In the genomic region with DNA sequence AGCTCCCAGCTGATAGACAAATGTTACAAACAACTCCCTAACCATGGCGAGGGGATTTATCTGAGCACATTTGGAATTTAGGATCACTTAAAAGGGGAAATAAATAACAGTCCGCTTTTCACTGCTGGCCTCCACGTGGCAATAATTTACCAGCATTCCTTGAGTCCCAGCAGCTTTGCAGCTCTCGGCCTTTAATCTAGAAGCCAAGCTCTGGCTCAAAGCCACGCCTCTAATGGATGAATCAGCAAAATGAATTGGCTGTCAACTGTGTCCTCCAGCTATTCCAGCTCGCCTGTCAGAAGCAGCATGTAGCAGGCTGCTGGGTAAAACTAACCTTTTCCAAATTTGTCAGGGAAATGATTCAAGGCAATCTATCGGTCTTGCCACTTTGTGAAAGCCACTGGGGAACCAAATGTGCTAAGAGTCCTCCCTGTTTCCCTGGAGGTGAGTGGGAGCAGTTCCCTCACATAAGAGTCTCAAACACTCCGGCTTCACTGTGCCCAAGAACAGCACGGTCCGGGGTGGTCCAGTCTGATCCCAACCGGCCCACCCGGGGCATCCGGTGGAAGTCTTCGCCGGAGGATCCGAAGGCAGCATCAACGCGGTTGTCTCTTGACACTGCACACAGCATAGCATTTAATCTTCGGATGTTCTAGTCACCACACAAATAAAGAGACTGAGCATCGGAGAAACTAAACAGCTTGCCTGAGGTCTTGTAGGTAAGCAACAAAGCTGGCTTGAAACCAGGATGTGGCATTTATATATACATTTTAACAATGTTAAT, we compare ENCODE assay signal across 1 cellular context.
A peak's percentile ranks its signal among the peaks of the same experiment; 100 is the strongest.
TF ChIP-seq lines count a peak whose summit lies in the region.

No MANE protein-coding gene starts in this region.

TF ChIP-seq in HepG2, 621 proteins besides CTCF, POLR2A, EP300 and RAD21 (continued from another document and continues in another):
- TF ChIP-seq, protein P1, sequence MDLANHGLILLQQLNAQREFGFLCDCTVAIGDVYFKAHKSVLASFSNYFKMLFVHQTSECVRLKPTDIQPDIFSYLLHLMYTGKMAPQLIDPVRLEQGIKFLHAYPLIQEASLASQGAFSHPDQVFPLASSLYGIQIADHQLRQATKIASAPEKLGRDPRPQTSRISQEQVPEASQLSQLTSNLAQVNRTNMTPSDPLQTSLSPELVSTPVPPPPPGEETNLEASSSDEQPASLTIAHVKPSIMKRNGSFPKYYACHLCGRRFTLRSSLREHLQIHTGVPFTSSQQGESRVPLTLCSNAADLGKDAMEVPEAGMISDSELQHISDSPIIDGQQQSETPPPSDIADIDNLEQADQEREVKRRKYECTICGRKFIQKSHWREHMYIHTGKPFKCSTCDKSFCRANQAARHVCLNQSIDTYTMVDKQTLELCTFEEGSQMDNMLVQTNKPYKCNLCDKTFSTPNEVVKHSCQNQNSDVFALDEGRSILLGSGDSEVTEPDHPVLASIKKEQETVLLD (CRISPR knock-in tag; IDR thresholded peaks at IDR 0.05; ENCODE audit: low read depth): no peak
- TF ChIP-seq SAFB2 (CRISPR knock-in tag; IDR thresholded peaks at IDR 0.05; ENCODE audit: borderline replicate concordance, low read depth) (no peak), SIN3B (IDR thresholded peaks at IDR 0.05; ENCODE audit: low read length) (0 out of 2 replicates have a peak, but pooled peaks have one; percentile 16), EZH2 (conservative IDR thresholded peaks at IDR 0.05; ENCODE audit: low read depth, low read length) (no peak), ZBTB3 (CRISPR knock-in tag; IDR thresholded peaks at IDR 0.05; ENCODE audit: borderline replicate concordance, low read depth) (no peak), ZNF564 (CRISPR knock-in tag; IDR thresholded peaks at IDR 0.05) (peak; percentile 62; the same call in 1 of the 2 replicates), SMARCE1 (IDR thresholded peaks at IDR 0.05; ENCODE audit: borderline replicate concordance) (no peak), ZBTB7B (CRISPR knock-in tag; IDR thresholded peaks at IDR 0.05) (peak; percentile 85), ZFYVE20 (CRISPR knock-in tag; IDR thresholded peaks at IDR 0.05; ENCODE audit: borderline replicate concordance, low read depth) (no peak), FOXA3 (CRISPR knock-in tag; IDR thresholded peaks at IDR 0.05) (peak; percentile 63), ZBTB42 (CRISPR knock-in tag; IDR thresholded peaks at IDR 0.05) (0 out of 2 replicates have a peak, but pooled peaks have one; percentile 13), ZNF282 (IDR thresholded peaks at IDR 0.05; ENCODE audit: partially characterized antibody) (no peak), SIN3A (IDR thresholded peaks at IDR 0.05; ENCODE audit: borderline replicate concordance, low read depth, low read length) (peak; percentile 98), PRPF4 (IDR thresholded peaks at IDR 0.05; ENCODE audit: low read depth, low read length, poor library complexity, severe bottlenecking) (no peak), GATAD1 (CRISPR knock-in tag; IDR thresholded peaks at IDR 0.05) (peak; percentile 48; the same call in 1 of the 2 replicates), ZNF33B (CRISPR knock-in tag; IDR thresholded peaks at IDR 0.05) (peak; percentile 48; the same call in 1 of the 2 replicates), ZNF34 (CRISPR knock-in tag; IDR thresholded peaks at IDR 0.05; ENCODE audit: borderline replicate concordance) (no peak), ELF4 (CRISPR knock-in tag; IDR thresholded peaks at IDR 0.05; ENCODE audit: borderline replicate concordance) (no peak; the same call in 1 of the 2 replicates), JUN (CRISPR knock-in tag; IDR thresholded peaks at IDR 0.05) (no peak), IRF2 (CRISPR knock-in tag; IDR thresholded peaks at IDR 0.05) (peak; percentile 88; the same call in 1 of the 2 replicates), ESRRA (CRISPR knock-in tag; IDR thresholded peaks at IDR 0.05; ENCODE audit: low read depth) (peak; percentile 64; the same call in 1 of the 2 replicates), MBD4 (IDR thresholded peaks at IDR 0.05; ENCODE audit: borderline replicate concordance, low read length) (no peak; the same call in 1 of the 2 replicates), FIP1L1 (IDR thresholded peaks at IDR 0.05; ENCODE audit: borderline replicate concordance, insufficient read depth, low read depth, low read length) (no peak), BHLHE40 (IDR thresholded peaks at IDR 0.05; ENCODE audit: low read length) (no peak), ZNF496 (CRISPR knock-in tag; IDR thresholded peaks at IDR 0.05; ENCODE audit: insufficient replicate concordance) (no peak)
- TF ChIP-seq, protein P2, sequence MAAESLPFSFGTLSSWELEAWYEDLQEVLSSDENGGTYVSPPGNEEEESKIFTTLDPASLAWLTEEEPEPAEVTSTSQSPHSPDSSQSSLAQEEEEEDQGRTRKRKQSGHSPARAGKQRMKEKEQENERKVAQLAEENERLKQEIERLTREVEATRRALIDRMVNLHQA (CRISPR knock-in tag; IDR thresholded peaks at IDR 0.05): no peak
- TF ChIP-seq, protein P3, sequence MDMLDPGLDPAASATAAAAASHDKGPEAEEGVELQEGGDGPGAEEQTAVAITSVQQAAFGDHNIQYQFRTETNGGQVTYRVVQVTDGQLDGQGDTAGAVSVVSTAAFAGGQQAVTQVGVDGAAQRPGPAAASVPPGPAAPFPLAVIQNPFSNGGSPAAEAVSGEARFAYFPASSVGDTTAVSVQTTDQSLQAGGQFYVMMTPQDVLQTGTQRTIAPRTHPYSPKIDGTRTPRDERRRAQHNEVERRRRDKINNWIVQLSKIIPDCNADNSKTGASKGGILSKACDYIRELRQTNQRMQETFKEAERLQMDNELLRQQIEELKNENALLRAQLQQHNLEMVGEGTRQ (IDR thresholded peaks at IDR 0.05; ENCODE audit: low read depth, low read length): peak; percentile 31; the same call in 1 of the 2 replicates
- TF ChIP-seq, protein P3 (CRISPR knock-in tag; IDR thresholded peaks at IDR 0.05; ENCODE audit: borderline replicate concordance): peak; percentile 63; the same call in 1 of the 2 replicates
- TF ChIP-seq, protein P4, sequence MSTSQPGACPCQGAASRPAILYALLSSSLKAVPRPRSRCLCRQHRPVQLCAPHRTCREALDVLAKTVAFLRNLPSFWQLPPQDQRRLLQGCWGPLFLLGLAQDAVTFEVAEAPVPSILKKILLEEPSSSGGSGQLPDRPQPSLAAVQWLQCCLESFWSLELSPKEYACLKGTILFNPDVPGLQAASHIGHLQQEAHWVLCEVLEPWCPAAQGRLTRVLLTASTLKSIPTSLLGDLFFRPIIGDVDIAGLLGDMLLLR (CRISPR knock-in tag; IDR thresholded peaks at IDR 0.05): peak; percentile 45; the same call in 1 of the 2 replicates
- TF ChIP-seq, protein P5, sequence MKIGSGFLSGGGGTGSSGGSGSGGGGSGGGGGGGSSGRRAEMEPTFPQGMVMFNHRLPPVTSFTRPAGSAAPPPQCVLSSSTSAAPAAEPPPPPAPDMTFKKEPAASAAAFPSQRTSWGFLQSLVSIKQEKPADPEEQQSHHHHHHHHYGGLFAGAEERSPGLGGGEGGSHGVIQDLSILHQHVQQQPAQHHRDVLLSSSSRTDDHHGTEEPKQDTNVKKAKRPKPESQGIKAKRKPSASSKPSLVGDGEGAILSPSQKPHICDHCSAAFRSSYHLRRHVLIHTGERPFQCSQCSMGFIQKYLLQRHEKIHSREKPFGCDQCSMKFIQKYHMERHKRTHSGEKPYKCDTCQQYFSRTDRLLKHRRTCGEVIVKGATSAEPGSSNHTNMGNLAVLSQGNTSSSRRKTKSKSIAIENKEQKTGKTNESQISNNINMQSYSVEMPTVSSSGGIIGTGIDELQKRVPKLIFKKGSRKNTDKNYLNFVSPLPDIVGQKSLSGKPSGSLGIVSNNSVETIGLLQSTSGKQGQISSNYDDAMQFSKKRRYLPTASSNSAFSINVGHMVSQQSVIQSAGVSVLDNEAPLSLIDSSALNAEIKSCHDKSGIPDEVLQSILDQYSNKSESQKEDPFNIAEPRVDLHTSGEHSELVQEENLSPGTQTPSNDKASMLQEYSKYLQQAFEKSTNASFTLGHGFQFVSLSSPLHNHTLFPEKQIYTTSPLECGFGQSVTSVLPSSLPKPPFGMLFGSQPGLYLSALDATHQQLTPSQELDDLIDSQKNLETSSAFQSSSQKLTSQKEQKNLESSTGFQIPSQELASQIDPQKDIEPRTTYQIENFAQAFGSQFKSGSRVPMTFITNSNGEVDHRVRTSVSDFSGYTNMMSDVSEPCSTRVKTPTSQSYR (CRISPR knock-in tag; IDR thresholded peaks at IDR 0.05; ENCODE audit: borderline replicate concordance): peak; percentile 49; the same call in 1 of the 2 replicates
- TF ChIP-seq, protein P6, sequence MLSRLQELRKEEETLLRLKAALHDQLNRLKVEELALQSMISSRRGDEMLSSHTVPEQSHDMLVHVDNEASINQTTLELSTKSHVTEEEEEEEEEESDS (CRISPR knock-in tag; IDR thresholded peaks at IDR 0.05; ENCODE audit: borderline replicate concordance): no peak
- TF ChIP-seq, protein P7, sequence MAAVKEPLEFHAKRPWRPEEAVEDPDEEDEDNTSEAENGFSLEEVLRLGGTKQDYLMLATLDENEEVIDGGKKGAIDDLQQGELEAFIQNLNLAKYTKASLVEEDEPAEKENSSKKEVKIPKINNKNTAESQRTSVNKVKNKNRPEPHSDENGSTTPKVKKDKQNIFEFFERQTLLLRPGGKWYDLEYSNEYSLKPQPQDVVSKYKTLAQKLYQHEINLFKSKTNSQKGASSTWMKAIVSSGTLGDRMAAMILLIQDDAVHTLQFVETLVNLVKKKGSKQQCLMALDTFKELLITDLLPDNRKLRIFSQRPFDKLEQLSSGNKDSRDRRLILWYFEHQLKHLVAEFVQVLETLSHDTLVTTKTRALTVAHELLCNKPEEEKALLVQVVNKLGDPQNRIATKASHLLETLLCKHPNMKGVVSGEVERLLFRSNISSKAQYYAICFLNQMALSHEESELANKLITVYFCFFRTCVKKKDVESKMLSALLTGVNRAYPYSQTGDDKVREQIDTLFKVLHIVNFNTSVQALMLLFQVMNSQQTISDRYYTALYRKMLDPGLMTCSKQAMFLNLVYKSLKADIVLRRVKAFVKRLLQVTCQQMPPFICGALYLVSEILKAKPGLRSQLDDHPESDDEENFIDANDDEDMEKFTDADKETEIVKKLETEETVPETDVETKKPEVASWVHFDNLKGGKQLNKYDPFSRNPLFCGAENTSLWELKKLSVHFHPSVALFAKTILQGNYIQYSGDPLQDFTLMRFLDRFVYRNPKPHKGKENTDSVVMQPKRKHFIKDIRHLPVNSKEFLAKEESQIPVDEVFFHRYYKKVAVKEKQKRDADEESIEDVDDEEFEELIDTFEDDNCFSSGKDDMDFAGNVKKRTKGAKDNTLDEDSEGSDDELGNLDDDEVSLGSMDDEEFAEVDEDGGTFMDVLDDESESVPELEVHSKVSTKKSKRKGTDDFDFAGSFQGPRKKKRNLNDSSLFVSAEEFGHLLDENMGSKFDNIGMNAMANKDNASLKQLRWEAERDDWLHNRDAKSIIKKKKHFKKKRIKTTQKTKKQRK (IDR thresholded peaks at IDR 0.05; ENCODE audit: low read length): no peak
- TF ChIP-seq, protein P8, sequence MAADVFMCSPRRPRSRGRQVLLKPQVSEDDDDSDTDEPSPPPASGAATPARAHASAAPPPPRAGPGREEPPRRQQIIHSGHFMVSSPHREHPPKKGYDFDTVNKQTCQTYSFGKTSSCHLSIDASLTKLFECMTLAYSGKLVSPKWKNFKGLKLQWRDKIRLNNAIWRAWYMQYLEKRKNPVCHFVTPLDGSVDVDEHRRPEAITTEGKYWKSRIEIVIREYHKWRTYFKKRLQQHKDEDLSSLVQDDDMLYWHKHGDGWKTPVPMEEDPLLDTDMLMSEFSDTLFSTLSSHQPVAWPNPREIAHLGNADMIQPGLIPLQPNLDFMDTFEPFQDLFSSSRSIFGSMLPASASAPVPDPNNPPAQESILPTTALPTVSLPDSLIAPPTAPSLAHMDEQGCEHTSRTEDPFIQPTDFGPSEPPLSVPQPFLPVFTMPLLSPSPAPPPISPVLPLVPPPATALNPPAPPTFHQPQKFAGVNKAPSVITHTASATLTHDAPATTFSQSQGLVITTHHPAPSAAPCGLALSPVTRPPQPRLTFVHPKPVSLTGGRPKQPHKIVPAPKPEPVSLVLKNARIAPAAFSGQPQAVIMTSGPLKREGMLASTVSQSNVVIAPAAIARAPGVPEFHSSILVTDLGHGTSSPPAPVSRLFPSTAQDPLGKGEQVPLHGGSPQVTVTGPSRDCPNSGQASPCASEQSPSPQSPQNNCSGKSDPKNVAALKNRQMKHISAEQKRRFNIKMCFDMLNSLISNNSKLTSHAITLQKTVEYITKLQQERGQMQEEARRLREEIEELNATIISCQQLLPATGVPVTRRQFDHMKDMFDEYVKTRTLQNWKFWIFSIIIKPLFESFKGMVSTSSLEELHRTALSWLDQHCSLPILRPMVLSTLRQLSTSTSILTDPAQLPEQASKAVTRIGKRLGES (CRISPR knock-in tag; IDR thresholded peaks at IDR 0.05; ENCODE audit: borderline replicate concordance): no peak
- TF ChIP-seq, protein P9, sequence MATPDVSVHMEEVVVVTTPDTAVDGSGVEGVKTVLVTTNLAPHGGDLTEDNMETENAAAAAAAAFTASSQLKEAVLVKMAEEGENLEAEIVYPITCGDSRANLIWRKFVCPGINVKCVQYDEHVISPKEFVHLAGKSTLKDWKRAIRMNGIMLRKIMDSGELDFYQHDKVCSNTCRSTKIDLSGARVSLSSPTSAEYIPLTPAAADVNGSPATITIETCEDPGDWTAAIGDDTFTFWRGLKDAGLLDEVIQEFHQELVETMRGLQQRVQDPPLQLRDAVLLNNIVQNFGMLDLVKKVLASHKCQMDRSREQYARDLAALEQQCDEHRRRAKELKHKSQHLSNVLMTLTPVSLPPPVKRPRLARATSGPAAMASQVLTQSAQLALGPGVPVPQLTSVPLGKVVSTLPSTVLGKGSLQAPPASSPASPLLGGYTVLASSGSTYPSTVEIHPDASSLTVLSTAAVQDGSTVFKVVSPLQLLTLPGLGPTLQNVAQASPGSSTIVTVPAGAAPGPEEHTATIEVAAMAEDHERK (CRISPR knock-in tag; IDR thresholded peaks at IDR 0.05; ENCODE audit: low read depth): no peak
- TF ChIP-seq, protein P10, sequence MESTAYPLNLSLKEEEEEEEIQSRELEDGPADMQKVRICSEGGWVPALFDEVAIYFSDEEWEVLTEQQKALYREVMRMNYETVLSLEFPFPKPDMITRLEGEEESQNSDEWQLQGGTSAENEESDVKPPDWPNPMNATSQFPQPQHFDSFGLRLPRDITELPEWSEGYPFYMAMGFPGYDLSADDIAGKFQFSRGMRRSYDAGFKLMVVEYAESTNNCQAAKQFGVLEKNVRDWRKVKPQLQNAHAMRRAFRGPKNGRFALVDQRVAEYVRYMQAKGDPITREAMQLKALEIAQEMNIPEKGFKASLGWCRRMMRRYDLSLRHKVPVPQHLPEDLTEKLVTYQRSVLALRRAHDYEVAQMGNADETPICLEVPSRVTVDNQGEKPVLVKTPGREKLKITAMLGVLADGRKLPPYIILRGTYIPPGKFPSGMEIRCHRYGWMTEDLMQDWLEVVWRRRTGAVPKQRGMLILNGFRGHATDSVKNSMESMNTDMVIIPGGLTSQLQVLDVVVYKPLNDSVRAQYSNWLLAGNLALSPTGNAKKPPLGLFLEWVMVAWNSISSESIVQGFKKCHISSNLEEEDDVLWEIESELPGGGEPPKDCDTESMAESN (CRISPR knock-in tag; conservative IDR thresholded peaks at IDR 0.05): peak; percentile 72; the same call in 1 of the 2 replicates
